ENCODE assay signal across 24 cellular contexts in genomic region chr20:16052406-16052805, GRCh38.
DNase-seq lines count a peak whose midpoint lies in the region; ATAC-seq and TF ChIP-seq lines count a peak whose summit lies in the region.
"Had no signal": no experiment of that assay in that cellular context is flagged by ENCODE, and none has a peak within 500 bp of the region (broad histone marks: within the 10 kb centered on the region; RNA-seq: fewer than 3 reads in every experiment).

No MANE protein-coding gene starts in this region.

- no peak overlapping the region for H3K9ac ChIP-seq in BLaER1

- no peaks in the 10 kb centered on the region for H4K20me1 ChIP-seq in BLaER1

- H3K27ac ChIP-seq in BLaER1 (peak overlapping the region; percentile 97), right atrium auricular region (no peak overlapping the region)
- H3K27ac ChIP-seq: SJCRH30 had no signal

- in situ Hi-C loops in SK-MEL-5 (cut with HindIII; ENCODE audit: low pct_unique_long_range_greater_than_20kb, low sequenced_read_pairs): no loop called here

- TF ChIP-seq CTCF in right atrium auricular region (IDR thresholded peaks at IDR 0.05): no peak

- H3K27me3 ChIP-seq in BLaER1 (no peaks in the 10 kb centered on the region), right atrium auricular region (no peaks in the 10 kb centered on the region)
- H3K27me3 ChIP-seq: MG63 had no signal

- ATAC-seq in stimulated activated naive CD8-positive, alpha-beta T cell treated with anti-CD3 and anti-CD28 coated beads, Interleukin-15, Interleukin-2, amounts not matched to agents 100 U/mL and 50 U/mL, for 24 hours: no peak
- ATAC-seq in GM21576 (IDR thresholded peaks at IDR 0.05; ENCODE audit: unreplicated experiment): no peak
- ATAC-seq: HCT116, Right ventricle myocardium inferior had no signal

- DNase-seq in SK-MEL-5 (ENCODE audit: low read depth, low spot score): peak; percentile 10
- DNase-seq in globus pallidus (ENCODE audit: low spot score): peak; percentile 71
- peak; percentile 87 for DNase-seq in pons (ENCODE audit: low spot score)
- DNase-seq in 8988T: no peak
- DNase-seq in stimulated activated naive CD8-positive, alpha-beta T cell treated with anti-CD3 and anti-CD28 coated beads, Interleukin-15, Interleukin-2, amounts not matched to agents 100 U/mL and 50 U/mL, for 24 hours: no peak
- no peak for DNase-seq in right atrium auricular region (ENCODE audit: low spot score)
- DNase-seq: C1 segment of cervical spinal cord; CD4-positive, alpha-beta memory T cell; DMS 273 treated with DMSO at 0.1 percent for 48 hours; DMS79 treated with DMSO at 0.1 percent for 48 hours; GF-D8; IMR-90; KG1; MG63; NCI-H1694; NCI-H2081; NCI-H2227 treated with DMSO at 0.1 percent for 48 hours; NCI-H510A; NCI-H69; SJCRH30 had no signal

- peak overlapping the region; percentile 72 for H3K4me2 ChIP-seq in BLaER1

- H3K36me3 ChIP-seq in BLaER1: no peaks in the 10 kb centered on the region
- H3K36me3 ChIP-seq in right atrium auricular region: no peaks in the 10 kb centered on the region
- H3K36me3 ChIP-seq: MG63, SJCRH30 had no signal

- H3K9me3 ChIP-seq in BLaER1 (peaks cover 31% of the 10 kb centered on the region), right atrium auricular region (no peaks in the 10 kb centered on the region)
- H3K9me3 ChIP-seq: MG63, SJCRH30 had no signal

- H3K4me1 ChIP-seq in BLaER1: peaks cover 82% of the 10 kb centered on the region
- no peaks in the 10 kb centered on the region for H3K4me1 ChIP-seq in right atrium auricular region
- H3K4me1 ChIP-seq: SJCRH30 had no signal

- H3K4me3 ChIP-seq in BLaER1 (no peak overlapping the region), right atrium auricular region (no peak overlapping the region)
- H3K4me3 ChIP-seq: MG63, SJCRH30 had no signal

Comparison
In these comparisons a context has a peak if more than half of its experiments do, and no peak if none do; other contexts are left out.
1. DNase-seq: peak in SK-MEL-5 (single experiment), globus pallidus (single experiment) and pons (single experiment); none in 8988T (single experiment), stimulated activated naive CD8-positive, alpha-beta T cell treated with anti-CD3 and anti-CD28 coated beads, Interleukin-15, Interleukin-2, amounts not matched to agents 100 U/mL and 50 U/mL, for 24 hours (single experiment) and right atrium auricular region (single experiment).